In genomic region chr6:80148220-80148619, GRCh38 we compare ENCODE assay signal across 18 cellular contexts.
"Had no signal": no experiment of that assay in that cellular context is flagged by ENCODE, and none has a peak within 500 bp of the region (broad histone marks: within the 10 kb centered on the region; RNA-seq: fewer than 3 reads in every experiment).

No MANE protein-coding gene starts in this region.

- H3K9ac ChIP-seq: neural progenitor cell had no signal

- H2AFZ ChIP-seq: hepatocyte, neural progenitor cell had no signal

- H3K9me3 ChIP-seq: esophagus squamous epithelium, upper lobe of right lung had no signal

- ATAC-seq: activated CD4-positive, alpha-beta T cell treated with anti-CD3 and anti-CD28 coated beads for 36 hours; effector memory CD8-positive, alpha-beta T cell; left cardiac atrium; naive thymus-derived CD4-positive, alpha-beta T cell; stimulated activated naive B cell treated with anti-CD40 and anti-IgM and Interleukin-4, amounts not matched to agents 10 μg/mL and 1 μg/mL and 100 μg/mL, for 72 hours; upper lobe of right lung; WTC11 had no signal

- H3K36me3 ChIP-seq: cardiac muscle cell, neural progenitor cell, upper lobe of right lung had no signal

- H3K4me3 ChIP-seq: cardiac muscle cell, esophagus squamous epithelium, hepatocyte, neural progenitor cell, upper lobe of right lung had no signal

- H3K79me2 ChIP-seq: hepatocyte had no signal

- H3K4me2 ChIP-seq: hepatocyte, neural progenitor cell had no signal

- H3K27ac ChIP-seq: cardiac muscle cell, esophagus squamous epithelium, hepatocyte, neural progenitor cell, upper lobe of right lung had no signal

- DNase-seq: activated CD4-positive, alpha-beta T cell treated with anti-CD3 and anti-CD28 coated beads for 36 hours; activated CD4-positive, alpha-beta T cell treated with anti-CD3 and anti-CD28 coated beads, Interleukin-2, amount 50 U/mL, for 48 hours; activated gamma-delta T cell treated with Interleukin-2 at 50 U/mL for 16 hours; activated naive CD8-positive, alpha-beta T cell treated with anti-CD3 and anti-CD28 coated beads for 36 hours; activated T-cell treated with anti-CD3 and anti-CD28 coated beads for 4 hours; amniotic stem cell; dermis blood vessel endothelial cell; effector memory CD8-positive, alpha-beta T cell; esophagus squamous epithelium; left cardiac atrium; mesenchymal stem cell; naive thymus-derived CD4-positive, alpha-beta T cell; stimulated activated naive B cell treated with anti-CD40 and anti-IgM and Interleukin-4, amounts not matched to agents 10 μg/mL and 1 μg/mL and 100 μg/mL, for 72 hours; upper lobe of right lung had no signal

- H3K27me3 ChIP-seq: cardiac muscle cell, esophagus squamous epithelium, hepatocyte, neural progenitor cell, upper lobe of right lung had no signal
